In genomic region chr1:53394306-53394705, GRCh38 we compare ENCODE assay signal across 21 cellular contexts.
"Had no signal": no experiment of that assay in that cellular context is flagged by ENCODE, and none has a peak within 500 bp of the region (broad histone marks: within the 10 kb centered on the region; RNA-seq: fewer than 3 reads in every experiment).

No MANE protein-coding gene starts in this region.

- H3K27ac ChIP-seq: coronary artery, dorsolateral prefrontal cortex, hepatocyte, left ventricle myocardium inferior, lower lobe of right lung, right atrium auricular region, testis, tibial nerve, upper lobe of right lung, vagina had no signal

- ATAC-seq: lower lobe of right lung; naive thymus-derived CD4-positive, alpha-beta T cell; stimulated activated memory B cell treated with anti-CD40 and anti-IgM and Interleukin-4, amounts not matched to agents 10 μg/mL and 1 μg/mL and 100 μg/mL, for 72 hours had no signal

- H3K4me1 ChIP-seq: left ventricle myocardium inferior, lower lobe of right lung, right atrium auricular region, tibial nerve, upper lobe of right lung, vagina had no signal

- H3K9me3 ChIP-seq: left ventricle myocardium inferior, lower lobe of right lung, right atrium auricular region, testis, tibial nerve, upper lobe of right lung, vagina had no signal

- H3K4me3 Mint-ChIP-seq: naive thymus-derived CD4-positive, alpha-beta T cell; nephron progenitor cell; stimulated activated memory B cell treated with anti-CD40 and anti-IgM and Interleukin-4, amounts not matched to agents 10 μg/mL and 1 μg/mL and 100 μg/mL, for 72 hours; stimulated activated naive CD8-positive, alpha-beta T cell treated with anti-CD3 and anti-CD28 coated beads, Interleukin-15, amount 100 ng/mL, for 72 hours had no signal

- H3K36me3 ChIP-seq: left ventricle myocardium inferior, lower lobe of right lung, right atrium auricular region, tibial nerve, upper lobe of right lung, vagina had no signal

- H3K9me3 Mint-ChIP-seq: naive thymus-derived CD4-positive, alpha-beta T cell; nephron progenitor cell; stimulated activated memory B cell treated with anti-CD40 and anti-IgM and Interleukin-4, amounts not matched to agents 10 μg/mL and 1 μg/mL and 100 μg/mL, for 72 hours; stimulated activated naive CD8-positive, alpha-beta T cell treated with anti-CD3 and anti-CD28 coated beads, Interleukin-15, amount 100 ng/mL, for 72 hours had no signal

- DNase-seq: dorsolateral prefrontal cortex; effector CD8-positive, alpha-beta T cell; foreskin melanocyte; head of caudate nucleus; kidney; left cardiac atrium; left ventricle myocardium inferior; nephron progenitor cell; stimulated activated CD4-positive, alpha-beta T cell treated with anti-CD3 and anti-CD28 coated beads, Interleukin-4, amount 100 ng/mL, for 24 hours; stimulated activated naive CD8-positive, alpha-beta T cell treated with anti-CD3 and anti-CD28 coated beads, Interleukin-15, amount 100 ng/mL, for 72 hours; testis; upper lobe of right lung had no signal

- H3K27me3 Mint-ChIP-seq: stimulated activated naive CD8-positive, alpha-beta T cell treated with anti-CD3 and anti-CD28 coated beads, Interleukin-15, amount 100 ng/mL, for 72 hours had no signal

- H2AFZ ChIP-seq: hepatocyte had no signal

- H3K4me3 ChIP-seq: coronary artery, dorsolateral prefrontal cortex, hepatocyte, left ventricle myocardium inferior, lower lobe of right lung, right atrium auricular region, smooth muscle cell, testis, tibial nerve, upper lobe of right lung, vagina had no signal

- H3K4me1 Mint-ChIP-seq: stimulated activated naive CD8-positive, alpha-beta T cell treated with anti-CD3 and anti-CD28 coated beads, Interleukin-15, amount 100 ng/mL, for 72 hours had no signal

- H3K4me2 ChIP-seq: hepatocyte, smooth muscle cell had no signal

- H3K27me3 ChIP-seq: dorsolateral prefrontal cortex, hepatocyte, right atrium auricular region, testis, upper lobe of right lung, vagina had no signal

- H3K27ac Mint-ChIP-seq: nephron progenitor cell; stimulated activated memory B cell treated with anti-CD40 and anti-IgM and Interleukin-4, amounts not matched to agents 10 μg/mL and 1 μg/mL and 100 μg/mL, for 72 hours had no signal

- H3K36me3 Mint-ChIP-seq: naive thymus-derived CD4-positive, alpha-beta T cell; stimulated activated memory B cell treated with anti-CD40 and anti-IgM and Interleukin-4, amounts not matched to agents 10 μg/mL and 1 μg/mL and 100 μg/mL, for 72 hours had no signal

- H3K79me2 ChIP-seq: hepatocyte had no signal
